Comparison of ENCODE assay signal across 1 cellular context in the genomic region with DNA sequence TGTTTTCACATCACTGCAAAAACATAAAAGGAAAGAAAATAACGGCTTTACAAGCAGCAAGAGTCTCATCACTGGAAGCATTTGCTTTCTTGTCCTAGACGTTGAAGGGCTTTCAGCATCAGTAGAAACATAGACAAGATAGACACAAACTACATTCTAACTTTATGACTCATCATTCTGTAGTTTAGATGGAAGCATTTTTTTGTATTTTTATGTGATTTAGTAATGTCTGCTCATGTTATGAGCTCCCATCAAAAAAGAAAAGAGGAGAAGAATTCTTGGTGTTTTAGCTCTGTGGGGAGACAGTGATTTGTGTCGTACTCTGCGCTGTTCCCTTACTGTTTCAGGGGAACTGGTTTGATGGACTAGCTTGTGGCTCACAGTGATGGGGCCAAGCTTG.
TF ChIP-seq lines count a peak whose summit lies in the region.

No MANE protein-coding gene starts in this region.

TF ChIP-seq in SK-N-SH, 30 proteins besides CTCF, POLR2A, EP300 and RAD21 (continued from another document):
- no peak for TF ChIP-seq USF2 (IDR thresholded peaks at IDR 0.05; ENCODE audit: borderline replicate concordance, low read depth, low read length)
- no peak for TF ChIP-seq TAF1 (IDR thresholded peaks at IDR 0.05; ENCODE audit: borderline replicate concordance, low read depth, low read length)
- TF ChIP-seq, protein P1, sequence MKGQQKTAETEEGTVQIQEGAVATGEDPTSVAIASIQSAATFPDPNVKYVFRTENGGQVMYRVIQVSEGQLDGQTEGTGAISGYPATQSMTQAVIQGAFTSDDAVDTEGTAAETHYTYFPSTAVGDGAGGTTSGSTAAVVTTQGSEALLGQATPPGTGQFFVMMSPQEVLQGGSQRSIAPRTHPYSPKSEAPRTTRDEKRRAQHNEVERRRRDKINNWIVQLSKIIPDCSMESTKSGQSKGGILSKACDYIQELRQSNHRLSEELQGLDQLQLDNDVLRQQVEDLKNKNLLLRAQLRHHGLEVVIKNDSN (IDR thresholded peaks at IDR 0.05; ENCODE audit: borderline replicate concordance, low read depth): no peak
- TF ChIP-seq POLR2AphosphoS5 (IDR thresholded peaks at IDR 0.05; ENCODE audit: low read depth, low read length): no peak
TF ChIP-seq in SK-N-SH: peak in this region for 0.
